In the genomic region with DNA sequence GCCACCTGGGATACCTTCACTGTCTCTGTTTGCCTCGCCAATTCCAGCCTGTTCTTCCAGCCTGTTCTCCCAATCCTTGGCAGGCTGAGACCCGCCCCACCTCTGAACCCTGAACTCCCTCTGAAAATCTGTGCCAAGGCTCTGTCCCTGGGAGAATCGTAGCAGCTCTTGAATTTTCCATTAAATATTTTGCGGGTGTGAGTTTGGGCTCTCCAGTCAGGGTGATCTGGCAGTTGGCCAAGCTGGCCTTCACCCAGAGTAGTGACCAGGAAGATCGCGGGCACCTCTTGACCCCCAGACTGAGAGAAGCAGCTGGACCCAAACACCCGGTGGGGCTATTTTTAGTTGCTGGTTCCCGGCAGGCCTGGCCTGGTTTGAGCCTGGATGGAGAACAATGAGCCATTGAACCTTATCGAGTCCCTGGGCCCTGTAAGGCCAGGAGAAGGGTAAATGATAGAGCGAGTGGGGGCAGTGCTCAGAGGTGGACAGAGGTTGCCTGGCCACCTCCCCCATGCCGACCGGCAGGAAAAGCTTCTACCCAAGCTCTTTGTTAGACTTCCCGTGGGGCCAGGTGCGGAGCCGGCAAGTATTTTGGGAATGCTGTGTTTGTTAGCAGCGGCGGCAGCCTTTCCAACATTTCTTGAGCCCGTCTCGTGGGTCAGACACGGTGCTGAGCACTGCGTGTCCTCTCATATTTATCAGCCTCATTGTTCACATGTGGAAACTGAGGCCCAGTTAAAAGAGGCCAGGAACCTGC, we compare ENCODE assay signal across 10 cellular contexts.
DNase-seq lines count a peak whose midpoint lies in the region; TF ChIP-seq lines count a peak whose summit lies in the region.
"Had no signal": no experiment of that assay in that cellular context is flagged by ENCODE, and none has a peak within 500 bp of the region (broad histone marks: within the 10 kb centered on the region; RNA-seq: fewer than 3 reads in every experiment).

No MANE protein-coding gene starts in this region.

- no peaks in the 10 kb centered on the region for H3K27me3 ChIP-seq in fibroblast of lung (ENCODE audit: control insufficient read depth, insufficient read depth, low read length)
- H3K27me3 ChIP-seq in subcutaneous abdominal adipose tissue (ENCODE audit: control insufficient read depth in 5 of 5, insufficient read depth in 4 of 5, low read length in 5 of 5) = no peaks in the 10 kb centered on the region
- H3K27me3 ChIP-seq in colonic mucosa = no peaks in the 10 kb centered on the region

- no peak for TF ChIP-seq POLR2A in lower leg skin (IDR thresholded peaks at IDR 0.05)

- no peak overlapping the region for H3K4me2 ChIP-seq in fibroblast of lung (ENCODE audit: extremely low read depth, insufficient read depth, low read length)

- H3K27ac ChIP-seq in fibroblast of lung (ENCODE audit: insufficient read depth, low read length) (peak overlapping the region; percentile 37), subcutaneous abdominal adipose tissue (ENCODE audit: low read depth, low read length) (peak overlapping the region; percentile 54), colonic mucosa (no peak overlapping the region)

- no peaks in the 10 kb centered on the region for H3K36me3 ChIP-seq in fibroblast of lung (ENCODE audit: control insufficient read depth, insufficient read depth, low read length)
- H3K36me3 ChIP-seq in subcutaneous abdominal adipose tissue (ENCODE audit: control insufficient read depth in 5 of 5, insufficient read depth in 5 of 5, low read length in 5 of 5) = no peaks in the 10 kb centered on the region
- no peaks in the 10 kb centered on the region for H3K36me3 ChIP-seq in colonic mucosa

- TF ChIP-seq CTCF in fibroblast of lung (conservative IDR thresholded peaks at IDR 0.05 in 1 of 2, IDR thresholded peaks at IDR 0.05 in 1 of 2; ENCODE audit: low read depth in 1 of 2, low read length in 2 of 2) (no peak), lower leg skin (IDR thresholded peaks at IDR 0.05) (no peak), colonic mucosa (IDR thresholded peaks at IDR 0.05) (no peak)

- H3K9me3 ChIP-seq in fibroblast of lung (ENCODE audit: control insufficient read depth, insufficient read depth, low read depth, low read length) = no peaks in the 10 kb centered on the region
- H3K9me3 ChIP-seq in subcutaneous abdominal adipose tissue (ENCODE audit: control insufficient read depth in 5 of 5, low read length in 5 of 5) = no peaks in the 10 kb centered on the region
- H3K9me3 ChIP-seq in colonic mucosa = no peaks in the 10 kb centered on the region

- DNase-seq in NCI-H2196 (lab: John Stamatoyannopoulos, UW; ENCODE audit: unreplicated experiment) (peak; percentile 89), fibroblast of lung (ENCODE audit: low read depth in 2 of 2) (peak; percentile 62 to 89), medulla oblongata (ENCODE audit: extremely low spot score) (peak; percentile 64), lower leg skin (ENCODE audit: low spot score in 2 of 2) (no peak), NCI-H82 treated with DMSO at 0.1 percent for 48 hours (lab: John Stamatoyannopoulos, UW; ENCODE audit: unreplicated experiment) (no peak), globus pallidus (ENCODE audit: low spot score) (no peak), colonic mucosa (no peak)
- DNase-seq: activated CD4-positive, alpha-beta memory T cell treated with anti-CD3 and anti-CD28 coated beads for 36 hours; naive B cell had no signal

- peaks cover 22% of the 10 kb centered on the region for H3K4me1 ChIP-seq in fibroblast of lung (ENCODE audit: control insufficient read depth, extremely low read depth, insufficient read depth, low read length)
- H3K4me1 ChIP-seq in subcutaneous abdominal adipose tissue (ENCODE audit: control insufficient read depth in 5 of 5, insufficient read depth in 5 of 5, low read length in 5 of 5) = peaks cover 14 to 50% (median 31%) of the 10 kb centered on the region in 5 donors
- H3K4me1 ChIP-seq in colonic mucosa = no peaks in the 10 kb centered on the region

- no peaks in the 10 kb centered on the region for H3K79me2 ChIP-seq in fibroblast of lung (ENCODE audit: control insufficient read depth, insufficient read depth, low read length)

- H3K9ac ChIP-seq in fibroblast of lung (ENCODE audit: insufficient read depth, low read length) (no peak overlapping the region), subcutaneous abdominal adipose tissue (ENCODE audit: low read length in 5 of 5) (no peak overlapping the region), colonic mucosa (ENCODE audit: low read depth in 2 of 2, low read length in 2 of 2) (no peak overlapping the region)

- intact Hi-C loops in lower leg skin (cut with DNase I; ENCODE audit: low total_unique reads) = no loop called here
- intact Hi-C loops in colonic mucosa (cut with DNase I) = no loop called here

- no peaks in the 10 kb centered on the region for H4K20me1 ChIP-seq in fibroblast of lung (ENCODE audit: control insufficient read depth, extremely low read depth, insufficient read depth, low read length)

- H3K4me3 ChIP-seq in fibroblast of lung (replicated peaks in 1 of 4; ENCODE audit: control extremely low read depth in 1 of 4, insufficient read depth in 1 of 4, low read depth in 3 of 4, low read length in 4 of 4) = no peak overlapping the region
- H3K4me3 ChIP-seq in subcutaneous abdominal adipose tissue (ENCODE audit: low read depth in 1 of 5, low read length in 5 of 5) = no peak overlapping the region
- no peak overlapping the region for H3K4me3 ChIP-seq in lower leg skin (ENCODE audit: low read depth, poor library complexity, severe bottlenecking)
- no peak overlapping the region for H3K4me3 ChIP-seq in colonic mucosa

- H2AFZ ChIP-seq in fibroblast of lung (ENCODE audit: low read length) = no peak overlapping the region

- WGBS in lower leg skin, 2 donors = 72 to 75% methylated on average over 21 of the region's 21 CpGs

Comparison
In these comparisons a context has a peak if more than half of its experiments do, and no peak if none do; other contexts are left out.
1. DNase-seq: peak in NCI-H2196 (single experiment), fibroblast of lung (2 of 2) and medulla oblongata (single experiment); none in lower leg skin (0 of 2), NCI-H82 treated with DMSO at 0.1 percent for 48 hours (single experiment), globus pallidus (single experiment) and colonic mucosa (single experiment).